1 cellular context compared by ENCODE assay signal in genomic region chr5:4571248-4571950, GRCh38.
TF ChIP-seq lines count a peak whose summit lies in the region.

No MANE protein-coding gene starts in this region.

TF ChIP-seq in HepG2, 621 proteins besides CTCF, POLR2A, EP300 and RAD21 (continued from another document):
- TF ChIP-seq, protein P1, sequence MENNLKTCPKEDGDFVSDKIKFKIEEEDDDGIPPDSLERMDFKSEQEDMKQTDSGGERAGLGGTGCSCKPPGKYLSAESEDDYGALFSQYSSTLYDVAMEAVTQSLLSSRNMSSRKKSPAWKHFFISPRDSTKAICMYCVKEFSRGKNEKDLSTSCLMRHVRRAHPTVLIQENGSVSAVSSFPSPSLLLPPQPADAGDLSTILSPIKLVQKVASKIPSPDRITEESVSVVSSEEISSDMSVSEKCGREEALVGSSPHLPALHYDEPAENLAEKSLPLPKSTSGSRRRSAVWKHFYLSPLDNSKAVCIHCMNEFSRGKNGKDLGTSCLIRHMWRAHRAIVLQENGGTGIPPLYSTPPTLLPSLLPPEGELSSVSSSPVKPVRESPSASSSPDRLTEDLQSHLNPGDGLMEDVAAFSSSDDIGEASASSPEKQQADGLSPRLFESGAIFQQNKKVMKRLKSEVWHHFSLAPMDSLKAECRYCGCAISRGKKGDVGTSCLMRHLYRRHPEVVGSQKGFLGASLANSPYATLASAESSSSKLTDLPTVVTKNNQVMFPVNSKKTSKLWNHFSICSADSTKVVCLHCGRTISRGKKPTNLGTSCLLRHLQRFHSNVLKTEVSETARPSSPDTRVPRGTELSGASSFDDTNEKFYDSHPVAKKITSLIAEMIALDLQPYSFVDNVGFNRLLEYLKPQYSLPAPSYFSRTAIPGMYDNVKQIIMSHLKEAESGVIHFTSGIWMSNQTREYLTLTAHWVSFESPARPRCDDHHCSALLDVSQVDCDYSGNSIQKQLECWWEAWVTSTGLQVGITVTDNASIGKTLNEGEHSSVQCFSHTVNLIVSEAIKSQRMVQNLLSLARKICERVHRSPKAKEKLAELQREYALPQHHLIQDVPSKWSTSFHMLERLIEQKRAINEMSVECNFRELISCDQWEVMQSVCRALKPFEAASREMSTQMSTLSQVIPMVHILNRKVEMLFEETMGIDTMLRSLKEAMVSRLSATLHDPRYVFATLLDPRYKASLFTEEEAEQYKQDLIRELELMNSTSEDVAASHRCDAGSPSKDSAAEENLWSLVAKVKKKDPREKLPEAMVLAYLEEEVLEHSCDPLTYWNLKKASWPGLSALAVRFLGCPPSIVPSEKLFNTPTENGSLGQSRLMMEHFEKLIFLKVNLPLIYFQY (CRISPR knock-in tag; IDR thresholded peaks at IDR 0.05; ENCODE audit: borderline replicate concordance) = no peak
